In the genomic region with DNA sequence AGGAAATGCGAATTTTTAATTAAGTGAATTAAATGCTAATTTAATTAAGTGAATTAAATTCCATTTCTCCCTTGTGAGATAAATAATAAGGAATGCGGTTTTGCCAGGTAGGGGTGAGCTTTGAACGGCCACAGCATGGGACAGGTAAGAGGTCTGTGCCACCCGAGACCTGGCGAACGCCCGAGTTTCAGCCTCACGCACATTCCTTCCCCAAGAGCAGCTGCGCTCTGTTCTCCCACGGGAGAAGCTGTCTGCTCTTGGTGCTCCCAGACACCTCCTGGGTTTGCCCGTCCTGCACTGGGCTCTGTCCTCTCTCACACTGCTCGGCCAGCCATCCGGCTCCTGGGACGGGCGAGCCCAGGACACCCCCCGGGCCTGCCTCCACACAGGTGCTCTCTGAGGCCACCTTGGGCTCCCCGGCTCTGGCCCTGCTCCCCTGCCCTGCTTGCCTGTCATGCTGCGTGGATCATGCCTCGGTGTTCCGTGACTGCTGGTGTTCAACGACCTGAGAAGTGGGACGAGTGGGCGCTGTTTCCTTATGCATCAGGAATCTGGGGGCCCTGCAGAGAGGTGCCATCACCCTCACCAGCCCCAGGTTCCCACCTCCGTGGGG, we compare ENCODE assay signal across 18 cellular contexts. TPM values are rescaled to one million over a fixed set of nuclear protein-coding genes. Genes with fewer than 3 reads are reported as not detected.
A peak's percentile ranks its signal among the peaks of the same experiment; 100 is the strongest.
DNase-seq lines count a peak whose midpoint lies in the region; ATAC-seq and TF ChIP-seq lines count a peak whose summit lies in the region.
"Had no signal": no experiment of that assay in that cellular context is flagged by ENCODE, and none has a peak within 500 bp of the region (broad histone marks: within the 10 kb centered on the region; RNA-seq: fewer than 3 reads in every experiment).

No MANE protein-coding gene starts in this region.

- H3K9ac ChIP-seq in BLaER1, result no peak overlapping the region

- H3K4me1 ChIP-seq in BLaER1, result peaks cover 42% of the 10 kb centered on the region
- H3K4me1 ChIP-seq: right atrium auricular region had no signal

- H3K4me2 ChIP-seq in BLaER1, result peak overlapping the region; percentile 11; the same call in 1 of the 2 replicates

- H3K36me3 ChIP-seq in BLaER1, result peaks cover 30% of the 10 kb centered on the region

- peak; percentile 38 for DNase-seq in GM13976 (ENCODE audit: low spot score)
- peak; percentile 54 for DNase-seq in putamen (ENCODE audit: low spot score)
- no peak for DNase-seq in DMS153 (lab: John Stamatoyannopoulos, UW)
- DNase-seq: activated CD4-positive, alpha-beta T cell treated with anti-CD3 and anti-CD28 coated beads, Interleukin-2, amount 10 ng/mL, durations not matched to agents 7 days and 5 days; glutamatergic neuron; mesendoderm; naive B cell; NCI-H1105 treated with DMSO at 0.1 percent for 48 hours; NCI-H2029 treated with DMSO at 0.1 percent for 48 hours; stimulated activated CD4-positive, alpha-beta T cell treated with anti-CD3 and anti-CD28 coated beads, Interleukin-4, amount 100 ng/mL, for 4 hours; stimulated activated naive CD4-positive, alpha-beta T cell had no signal

- ATAC-seq in esophagus mucosa (peak; percentile 32), HG03571 (IDR thresholded peaks at IDR 0.05; ENCODE audit: unreplicated experiment) (no peak), GM18519 (IDR thresholded peaks at IDR 0.05; ENCODE audit: low FRiP score, unreplicated experiment) (no peak)

- in situ Hi-C loops in GM13976 (cut with MboI; ENCODE audit: low sequenced_read_pairs, unreplicated experiment), result no loop called here

- no peak for TF ChIP-seq CTCF in GM13976 (IDR thresholded peaks at IDR 0.05; ENCODE audit: borderline replicate concordance, control extremely low read depth, extremely low read depth, insufficient read depth, missing control alignments)

- no peak overlapping the region for H3K4me3 ChIP-seq in BLaER1
- H3K4me3 ChIP-seq: dorsolateral prefrontal cortex, right atrium auricular region had no signal

- no peaks in the 10 kb centered on the region for H4K20me1 ChIP-seq in BLaER1

- peaks cover 13% of the 10 kb centered on the region for H3K9me3 ChIP-seq in BLaER1

- H3K27me3 ChIP-seq in BLaER1, result no peaks in the 10 kb centered on the region
- H3K27me3 ChIP-seq: dorsolateral prefrontal cortex, right atrium auricular region had no signal

- H3K27ac ChIP-seq in BLaER1, result no peak overlapping the region
- H3K27ac ChIP-seq: dorsolateral prefrontal cortex, right atrium auricular region, VCaP had no signal

RNA-seq across cellular contexts. Expression of gene CAMSAP1, which starts 13.7 kb away (rescaled TPM):
- 52.7 TPM for total RNA-seq in esophagus mucosa

RNA-seq across cellular contexts. Expression of gene UBAC1, which starts 40.1 kb away (rescaled TPM):
- 42.6 TPM for total RNA-seq in esophagus mucosa
